Comparison of ENCODE assay signal across 9 cellular contexts in the genomic region with DNA sequence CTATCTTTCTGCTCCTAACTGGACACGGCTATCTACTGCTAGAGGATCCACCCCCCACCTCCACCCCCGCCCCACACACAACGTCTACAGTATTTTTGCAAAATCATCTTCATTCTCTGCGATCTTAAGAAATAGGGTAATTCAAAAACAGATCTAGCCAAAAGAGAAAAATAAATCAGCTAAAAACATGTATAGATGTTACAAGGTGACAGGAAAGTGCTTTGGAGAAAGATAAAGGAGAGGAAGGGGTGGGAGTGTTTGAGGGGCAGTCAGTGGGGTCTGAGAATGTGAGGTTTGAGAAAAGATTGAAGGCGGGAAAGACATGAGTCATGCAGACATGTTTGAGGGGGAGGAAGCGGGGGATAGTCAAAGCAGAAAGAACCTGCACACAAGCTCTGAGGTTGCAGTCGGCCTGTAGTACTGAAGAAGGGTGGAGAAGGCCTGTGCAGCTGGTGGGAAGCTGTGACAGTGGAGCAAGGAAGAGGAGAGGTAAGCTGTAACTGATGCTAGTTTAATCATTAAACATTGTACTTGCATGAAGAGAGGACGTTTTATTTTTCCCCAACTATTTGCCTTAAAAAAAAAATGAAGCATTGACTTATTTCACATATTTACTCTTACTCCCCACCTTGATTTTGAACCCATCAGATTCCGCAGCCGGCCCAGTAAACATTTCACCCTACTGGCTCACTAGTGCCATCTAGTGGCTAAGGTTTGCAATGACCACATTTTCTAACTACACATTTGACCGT.
DNase-seq lines count a peak whose midpoint lies in the region; ATAC-seq, FAIRE-seq and TF ChIP-seq lines count a peak whose summit lies in the region.
"Had no signal": no experiment of that assay in that cellular context is flagged by ENCODE, and none has a peak within 500 bp of the region (broad histone marks: within the 10 kb centered on the region; RNA-seq: fewer than 3 reads in every experiment).

No MANE protein-coding gene starts in this region.

- peaks cover 11% of the 10 kb centered on the region for H3K4me1 Mint-ChIP-seq in Calu3 (ENCODE audit: low read depth, unreplicated experiment)
- H3K4me1 Mint-ChIP-seq in neural progenitor cell, result peaks cover 5% of the 10 kb centered on the region

- H3K9me3 Mint-ChIP-seq in Calu3 (ENCODE audit: low read depth, unreplicated experiment) (no peaks in the 10 kb centered on the region), neural progenitor cell (no peaks in the 10 kb centered on the region)

- H3K27ac ChIP-seq in fibroblast of lung (ENCODE audit: insufficient read depth, low read length), result no peak overlapping the region
- no peak overlapping the region for H3K27ac ChIP-seq in neural progenitor cell

- H3K4me2 ChIP-seq in fibroblast of lung (ENCODE audit: extremely low read depth, insufficient read depth, low read length) (no peak overlapping the region), neural progenitor cell (no peak overlapping the region)

- TF ChIP-seq CTCF in Calu3 (IDR thresholded peaks at IDR 0.05; ENCODE audit: unreplicated experiment) (peak; percentile 84), fibroblast of lung (conservative IDR thresholded peaks at IDR 0.05 in 1 of 2, IDR thresholded peaks at IDR 0.05 in 1 of 2; ENCODE audit: low read depth in 1 of 2, low read length in 2 of 2) (peak; percentile 89), neural progenitor cell (IDR thresholded peaks at IDR 0.05) (peak; percentile 97)

- H2AFZ ChIP-seq in fibroblast of lung (ENCODE audit: low read length) (no peak overlapping the region), neural progenitor cell (replicated peaks) (no peak overlapping the region)

- H3K27me3 Mint-ChIP-seq in Calu3 (ENCODE audit: unreplicated experiment), result no peaks in the 10 kb centered on the region
- H3K27me3 Mint-ChIP-seq in neural progenitor cell (ENCODE audit: insufficient read depth, low read depth), result peaks cover 3% of the 10 kb centered on the region
- H3K27me3 Mint-ChIP-seq: central memory CD8-positive, alpha-beta T cell had no signal

- H3F3A ChIP-seq in neural progenitor cell (ENCODE audit: low read depth), result no peaks in the 10 kb centered on the region

- H3K36me3 ChIP-seq in fibroblast of lung (ENCODE audit: control insufficient read depth, insufficient read depth, low read length) (no peaks in the 10 kb centered on the region), neural progenitor cell (no peaks in the 10 kb centered on the region)

- H3K36me3 Mint-ChIP-seq in Calu3 (ENCODE audit: insufficient read depth, unreplicated experiment), result no peaks in the 10 kb centered on the region
- no peaks in the 10 kb centered on the region for H3K36me3 Mint-ChIP-seq in neural progenitor cell

- peak; percentile 72 for DNase-seq in Calu3
- DNase-seq in NCI-H69 (lab: John Stamatoyannopoulos, UW), result peak; percentile 70
- peak; percentile 70 for DNase-seq in activated CD8-positive, alpha-beta memory T cell treated with anti-CD3 and anti-CD28 coated beads, Interleukin-2, amount 50 U/mL, for 48 hours
- peak; percentile 26 to 54 for DNase-seq in fibroblast of lung (ENCODE audit: low read depth in 2 of 2)
- peak; percentile 83 for DNase-seq in neural progenitor cell (ENCODE audit: low spot score)
- peak; percentile 62 for DNase-seq in urothelium cell line (ENCODE audit: low spot score)

- no peak overlapping the region for H3K4me3 ChIP-seq in fibroblast of lung (replicated peaks in 1 of 4; ENCODE audit: control extremely low read depth in 1 of 4, insufficient read depth in 1 of 4, low read depth in 3 of 4, low read length in 4 of 4)
- H3K4me3 ChIP-seq in neural progenitor cell, result no peak overlapping the region

- H3K9ac ChIP-seq in fibroblast of lung (ENCODE audit: insufficient read depth, low read length) (no peak overlapping the region), neural progenitor cell (no peak overlapping the region)

- H3K27me3 ChIP-seq in fibroblast of lung (ENCODE audit: control insufficient read depth, insufficient read depth, low read length) (no peaks in the 10 kb centered on the region), neural progenitor cell (no peaks in the 10 kb centered on the region)

- H3K27ac Mint-ChIP-seq in Calu3 (ENCODE audit: unreplicated experiment), result no peak overlapping the region
- no peak overlapping the region for H3K27ac Mint-ChIP-seq in neural progenitor cell

- no peaks in the 10 kb centered on the region for H3K4me1 ChIP-seq in fibroblast of lung (ENCODE audit: control insufficient read depth, extremely low read depth, insufficient read depth, low read length)
- H3K4me1 ChIP-seq in neural progenitor cell, result no peaks in the 10 kb centered on the region

- CTCF ChIA-PET in Calu3 (lab: Charles Lee), result interaction anchor here (0.7 kb wide), 1 partner anchor 891 kb away, joined by 3 read pairs; no protein-coding TSS in a partner anchor

- H3K4me3 Mint-ChIP-seq in Calu3 (ENCODE audit: low read depth, unreplicated experiment), result no peak overlapping the region
- no peak overlapping the region for H3K4me3 Mint-ChIP-seq in neural progenitor cell
- H3K4me3 Mint-ChIP-seq: central memory CD8-positive, alpha-beta T cell had no signal

- ATAC-seq in GM19328 (IDR thresholded peaks at IDR 0.05; ENCODE audit: unreplicated experiment), result peak; percentile 84
- ATAC-seq in HG03432 (IDR thresholded peaks at IDR 0.05; ENCODE audit: unreplicated experiment), result peak; percentile 92

- H4K20me1 ChIP-seq in fibroblast of lung (ENCODE audit: control insufficient read depth, extremely low read depth, insufficient read depth, low read length) (no peaks in the 10 kb centered on the region), neural progenitor cell (ENCODE audit: low read depth) (no peaks in the 10 kb centered on the region)

- no peak for FAIRE-seq in urothelium cell line (lab: Jason Lieb, UNC)

- BruUV-seq in Calu3 (replicated peaks; lab: Mats Ljungman, UMichigan), result no TSS peak

- no peaks in the 10 kb centered on the region for H3K9me3 ChIP-seq in fibroblast of lung (ENCODE audit: control insufficient read depth, insufficient read depth, low read depth, low read length)
- no peaks in the 10 kb centered on the region for H3K9me3 ChIP-seq in neural progenitor cell (ENCODE audit: low read depth)

- no peaks in the 10 kb centered on the region for H3K79me2 ChIP-seq in fibroblast of lung (ENCODE audit: control insufficient read depth, insufficient read depth, low read length)
- H3K79me2 ChIP-seq in neural progenitor cell (ENCODE audit: low read depth), result no peaks in the 10 kb centered on the region

- intact Hi-C loops in Calu3 (cut with micrococcal nuclease; ENCODE audit: unreplicated experiment), result loop anchor here (10.0 kb wide), 2 partner anchors 517 to 1137 kb away; no protein-coding TSS in a partner anchor
